ENCODE assay signal across 8 cellular contexts in the genomic region with DNA sequence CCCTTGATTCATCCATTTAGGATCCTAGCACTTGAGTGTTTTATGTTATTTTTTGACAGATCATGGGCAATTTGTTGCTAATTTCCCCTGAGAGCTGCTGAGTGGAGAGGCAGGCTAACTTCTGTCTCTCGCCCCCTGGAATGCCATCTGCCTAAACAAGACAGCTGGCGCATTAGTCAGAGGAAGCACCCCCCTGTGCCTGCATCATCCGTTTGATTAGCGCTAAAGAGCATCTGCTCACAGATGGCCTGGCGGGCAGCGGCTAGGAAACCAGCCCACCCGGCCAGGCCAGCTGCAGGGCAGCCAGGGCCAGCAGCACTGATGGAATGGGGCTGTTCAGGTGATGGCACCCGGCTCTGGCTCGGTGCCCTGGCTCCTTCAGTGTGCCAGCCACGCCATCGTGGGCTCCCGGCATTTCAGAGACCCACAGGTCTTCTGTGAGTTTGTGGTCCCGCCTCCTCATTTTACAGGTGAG. TPM values are rescaled to one million over a fixed set of nuclear protein-coding genes. Genes with fewer than 3 reads are reported as not detected.
DNase-seq lines count a peak whose midpoint lies in the region; ATAC-seq and TF ChIP-seq lines count a peak whose summit lies in the region.

No MANE protein-coding gene starts in this region.

- H3K36me3 ChIP-seq in psoas muscle (ENCODE audit: insufficient read depth in 1 of 2, low read depth in 1 of 2), result no peaks in the 10 kb centered on the region

- no peaks in the 10 kb centered on the region for H3K4me1 ChIP-seq in psoas muscle

- intact Hi-C loops in psoas muscle (cut with DNase I), result no loop called here

- peak; percentile 30 for DNase-seq in COLO668 (lab: John Stamatoyannopoulos, UW; ENCODE audit: unreplicated experiment)
- DNase-seq in NCI-H1092 treated with DMSO at 0.1 percent for 48 hours (lab: John Stamatoyannopoulos, UW), result peak; percentile 29
- peak; percentile 82 for DNase-seq in islet precursor cell
- no peak for DNase-seq in psoas muscle
- no peak for DNase-seq in cerebellum (ENCODE audit: low spot score)

- H3K4me3 ChIP-seq in psoas muscle, result no peak overlapping the region

- no peak overlapping the region for H3K27ac ChIP-seq in psoas muscle

- 29 to 40% (median 30%) methylated on average over 13 of the region's 13 CpGs for WGBS in psoas muscle, 3 donors

- peaks cover 0 to 26% (median 0%) of the 10 kb centered on the region in 3 donors for H3K27me3 ChIP-seq in psoas muscle (ENCODE audit: insufficient read depth in 3 of 3, low read length in 2 of 3)

- peak; percentile 79 for ATAC-seq in SK-N-SH treated with all-trans-retinoic acid at 6 μM for 48 hours
- ATAC-seq in GM19328 (IDR thresholded peaks at IDR 0.05; ENCODE audit: unreplicated experiment), result no peak
- no peak for ATAC-seq in psoas muscle
- no peak for ATAC-seq in GM21723 (IDR thresholded peaks at IDR 0.05; ENCODE audit: unreplicated experiment)

- no peaks in the 10 kb centered on the region for H3K9me3 ChIP-seq in psoas muscle

- no peak for TF ChIP-seq CTCF in psoas muscle (IDR thresholded peaks at IDR 0.05)

TF ChIP-seq in SK-N-SH treated with all-trans-retinoic acid at 6 μM for 48 hours, 23 proteins besides CTCF, POLR2A, EP300 and RAD21:
- TF ChIP-seq ISL1 (CRISPR knock-in tag; IDR thresholded peaks at IDR 0.05) (peak; percentile 72), OSR1 (CRISPR knock-in tag; IDR thresholded peaks at IDR 0.05) (no peak), SNAI2 (CRISPR knock-in tag; IDR thresholded peaks at IDR 0.05) (peak; percentile 95), ZNF8 (CRISPR knock-in tag; IDR thresholded peaks at IDR 0.05) (0 out of 2 replicates have a peak, but pooled peaks have one; percentile 20), ZNF565 (CRISPR knock-in tag; conservative IDR thresholded peaks at IDR 0.05; ENCODE audit: low read depth) (peak; percentile 66; the same call in 1 of the 2 replicates), TCF4 (CRISPR knock-in tag; IDR thresholded peaks at IDR 0.05; ENCODE audit: borderline replicate concordance) (peak; percentile 99), ZFP30 (CRISPR knock-in tag; IDR thresholded peaks at IDR 0.05) (no peak), GLIS3 (CRISPR knock-in tag; IDR thresholded peaks at IDR 0.05) (peak; percentile 73; the same call in 1 of the 2 replicates), ZFP3 (CRISPR knock-in tag; IDR thresholded peaks at IDR 0.05) (peak; percentile 61; the same call in 1 of the 2 replicates), CSDC2 (CRISPR knock-in tag; IDR thresholded peaks at IDR 0.05) (no peak), TOX (CRISPR knock-in tag; IDR thresholded peaks at IDR 0.05; ENCODE audit: borderline replicate concordance) (no peak)
- TF ChIP-seq, protein P1, sequence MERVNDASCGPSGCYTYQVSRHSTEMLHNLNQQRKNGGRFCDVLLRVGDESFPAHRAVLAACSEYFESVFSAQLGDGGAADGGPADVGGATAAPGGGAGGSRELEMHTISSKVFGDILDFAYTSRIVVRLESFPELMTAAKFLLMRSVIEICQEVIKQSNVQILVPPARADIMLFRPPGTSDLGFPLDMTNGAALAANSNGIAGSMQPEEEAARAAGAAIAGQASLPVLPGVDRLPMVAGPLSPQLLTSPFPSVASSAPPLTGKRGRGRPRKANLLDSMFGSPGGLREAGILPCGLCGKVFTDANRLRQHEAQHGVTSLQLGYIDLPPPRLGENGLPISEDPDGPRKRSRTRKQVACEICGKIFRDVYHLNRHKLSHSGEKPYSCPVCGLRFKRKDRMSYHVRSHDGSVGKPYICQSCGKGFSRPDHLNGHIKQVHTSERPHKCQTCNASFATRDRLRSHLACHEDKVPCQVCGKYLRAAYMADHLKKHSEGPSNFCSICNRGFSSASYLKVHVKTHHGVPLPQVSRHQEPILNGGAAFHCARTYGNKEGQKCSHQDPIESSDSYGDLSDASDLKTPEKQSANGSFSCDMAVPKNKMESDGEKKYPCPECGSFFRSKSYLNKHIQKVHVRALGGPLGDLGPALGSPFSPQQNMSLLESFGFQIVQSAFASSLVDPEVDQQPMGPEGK (CRISPR knock-in tag; IDR thresholded peaks at IDR 0.05; ENCODE audit: borderline replicate concordance), result 0 out of 2 replicates have a peak, but pooled peaks have one; percentile 57
- TF ChIP-seq, protein P2, sequence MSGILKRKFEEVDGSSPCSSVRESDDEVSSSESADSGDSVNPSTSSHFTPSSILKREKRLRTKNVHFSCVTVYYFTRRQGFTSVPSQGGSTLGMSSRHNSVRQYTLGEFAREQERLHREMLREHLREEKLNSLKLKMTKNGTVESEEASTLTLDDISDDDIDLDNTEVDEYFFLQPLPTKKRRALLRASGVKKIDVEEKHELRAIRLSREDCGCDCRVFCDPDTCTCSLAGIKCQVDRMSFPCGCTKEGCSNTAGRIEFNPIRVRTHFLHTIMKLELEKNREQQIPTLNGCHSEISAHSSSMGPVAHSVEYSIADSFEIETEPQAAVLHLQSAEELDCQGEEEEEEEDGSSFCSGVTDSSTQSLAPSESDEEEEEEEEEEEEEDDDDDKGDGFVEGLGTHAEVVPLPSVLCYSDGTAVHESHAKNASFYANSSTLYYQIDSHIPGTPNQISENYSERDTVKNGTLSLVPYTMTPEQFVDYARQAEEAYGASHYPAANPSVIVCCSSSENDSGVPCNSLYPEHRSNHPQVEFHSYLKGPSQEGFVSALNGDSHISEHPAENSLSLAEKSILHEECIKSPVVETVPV (CRISPR knock-in tag; IDR thresholded peaks at IDR 0.05), result peak; percentile 24; the same call in 1 of the 2 replicates
- TF ChIP-seq, protein P3, sequence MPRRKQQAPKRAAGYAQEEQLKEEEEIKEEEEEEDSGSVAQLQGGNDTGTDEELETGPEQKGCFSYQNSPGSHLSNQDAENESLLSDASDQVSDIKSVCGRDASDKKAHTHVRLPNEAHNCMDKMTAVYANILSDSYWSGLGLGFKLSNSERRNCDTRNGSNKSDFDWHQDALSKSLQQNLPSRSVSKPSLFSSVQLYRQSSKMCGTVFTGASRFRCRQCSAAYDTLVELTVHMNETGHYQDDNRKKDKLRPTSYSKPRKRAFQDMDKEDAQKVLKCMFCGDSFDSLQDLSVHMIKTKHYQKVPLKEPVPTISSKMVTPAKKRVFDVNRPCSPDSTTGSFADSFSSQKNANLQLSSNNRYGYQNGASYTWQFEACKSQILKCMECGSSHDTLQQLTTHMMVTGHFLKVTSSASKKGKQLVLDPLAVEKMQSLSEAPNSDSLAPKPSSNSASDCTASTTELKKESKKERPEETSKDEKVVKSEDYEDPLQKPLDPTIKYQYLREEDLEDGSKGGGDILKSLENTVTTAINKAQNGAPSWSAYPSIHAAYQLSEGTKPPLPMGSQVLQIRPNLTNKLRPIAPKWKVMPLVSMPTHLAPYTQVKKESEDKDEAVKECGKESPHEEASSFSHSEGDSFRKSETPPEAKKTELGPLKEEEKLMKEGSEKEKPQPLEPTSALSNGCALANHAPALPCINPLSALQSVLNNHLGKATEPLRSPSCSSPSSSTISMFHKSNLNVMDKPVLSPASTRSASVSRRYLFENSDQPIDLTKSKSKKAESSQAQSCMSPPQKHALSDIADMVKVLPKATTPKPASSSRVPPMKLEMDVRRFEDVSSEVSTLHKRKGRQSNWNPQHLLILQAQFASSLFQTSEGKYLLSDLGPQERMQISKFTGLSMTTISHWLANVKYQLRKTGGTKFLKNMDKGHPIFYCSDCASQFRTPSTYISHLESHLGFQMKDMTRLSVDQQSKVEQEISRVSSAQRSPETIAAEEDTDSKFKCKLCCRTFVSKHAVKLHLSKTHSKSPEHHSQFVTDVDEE (CRISPR knock-in tag; IDR thresholded peaks at IDR 0.05), result peak; percentile 98

RNA-seq across cellular contexts. Expression of a gene that starts 22.9 kb away (rescaled TPM):
- total RNA-seq in psoas muscle, result 10 to 100 TPM; 36.5 to 74.4 (median 67.9) TPM
- 10 to 100 TPM; 31.0 to 71.5 (median 37.0) TPM for polyA plus RNA-seq in psoas muscle
- total RNA-seq in cerebellum, result 37.8 TPM

Comparison
In these comparisons a context has a peak if more than half of its experiments do, and no peak if none do; other contexts are left out.
1. DNase-seq: peak in COLO668 (single experiment), NCI-H1092 treated with DMSO at 0.1 percent for 48 hours (single experiment) and islet precursor cell (single experiment); none in psoas muscle (0 of 2) and cerebellum (single experiment).